1 cellular context compared by ENCODE assay signal in the genomic region with DNA sequence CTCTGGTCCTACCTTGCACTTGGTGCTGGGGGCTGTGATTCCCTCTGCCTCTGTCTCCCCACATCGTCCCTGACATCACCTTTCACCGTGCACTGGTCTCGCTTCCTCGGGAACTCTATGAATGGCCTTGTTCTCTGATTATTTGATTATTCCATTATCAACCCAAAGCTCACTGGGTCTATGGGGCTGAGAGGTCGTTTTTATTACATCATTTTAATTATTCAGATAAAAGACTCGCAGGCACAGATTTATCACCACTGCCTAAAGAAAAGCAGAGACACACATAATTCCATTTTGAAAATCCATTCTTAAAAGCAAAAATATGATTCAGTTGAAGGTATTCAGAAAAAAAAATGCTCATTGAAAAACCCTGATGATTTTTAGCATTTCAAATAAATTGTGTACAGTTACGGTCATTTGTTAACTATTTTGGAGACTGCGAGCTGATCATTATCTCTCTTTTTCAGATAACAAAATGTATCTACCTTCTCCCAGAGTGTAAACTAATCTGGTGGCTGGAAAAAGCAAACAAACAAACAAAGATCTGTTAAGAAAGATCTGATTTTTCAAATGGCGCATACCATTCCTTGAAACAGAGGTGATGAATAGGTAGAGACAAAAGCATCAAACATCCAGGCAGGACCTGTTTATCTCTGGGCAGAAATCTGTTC.
A peak's percentile ranks its signal among the peaks of the same experiment; 100 is the strongest.
TF ChIP-seq lines count a peak whose summit lies in the region.

No MANE protein-coding gene starts in this region.

TF ChIP-seq in SK-N-SH, 30 proteins besides CTCF, POLR2A, EP300 and RAD21 (continued from another document):
- TF ChIP-seq YY1 (IDR thresholded peaks at IDR 0.05; ENCODE audit: low read depth) (no peak), CHD2 (IDR thresholded peaks at IDR 0.05; ENCODE audit: low read length, partially characterized antibody) (peak; percentile 12), TCF12 (IDR thresholded peaks at IDR 0.05) (peak; percentile 16; the same call in 1 of the 2 replicates)
